ENCODE assay signal across 10 cellular contexts in the genomic region with DNA sequence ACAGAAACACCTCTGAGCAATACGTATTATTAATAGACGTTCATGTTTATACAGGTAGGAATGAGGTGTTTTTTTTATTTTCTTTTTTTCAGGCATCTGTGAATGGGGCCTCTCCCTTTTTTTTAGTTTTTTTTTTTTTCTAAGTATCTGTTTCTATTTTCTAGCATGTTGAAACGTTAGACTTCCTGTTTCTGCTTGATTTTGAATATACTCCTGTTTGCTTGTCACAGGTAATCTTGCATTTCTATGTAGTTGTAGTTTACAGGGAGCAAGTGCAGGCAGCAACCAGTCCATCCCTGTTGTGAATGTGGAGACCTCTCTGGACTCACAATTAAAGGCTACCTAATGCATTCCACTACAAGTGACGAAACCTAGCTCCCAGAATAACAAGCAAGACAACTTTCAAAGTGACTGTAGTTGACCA. TPM values are rescaled to one million over a fixed set of nuclear protein-coding genes. Genes with fewer than 3 reads are reported as not detected.
DNase-seq lines count a peak whose midpoint lies in the region; ATAC-seq, FAIRE-seq and TF ChIP-seq lines count a peak whose summit lies in the region.
"Had no signal": no experiment of that assay in that cellular context is flagged by ENCODE, and none has a peak within 500 bp of the region (broad histone marks: within the 10 kb centered on the region; RNA-seq: fewer than 3 reads in every experiment).

No MANE protein-coding gene starts in this region.

- H3K36me3 Mint-ChIP-seq in CD4-positive, alpha-beta memory T cell = peaks cover 11 to 30% of the 10 kb centered on the region in 2 donors

- no peak for FAIRE-seq in bronchial epithelial cell (lab: Jason Lieb, UNC)
- FAIRE-seq: astrocyte had no signal

- TF ChIP-seq CTCF in bronchial epithelial cell (IDR thresholded peaks at IDR 0.05; ENCODE audit: insufficient read depth, low read length, severe bottlenecking) = no peak
- no peak for TF ChIP-seq CTCF in left lung (IDR thresholded peaks at IDR 0.05)

- H3K36me3 ChIP-seq in CD4-positive, alpha-beta memory T cell (ENCODE audit: insufficient read depth, low read length) = no peaks in the 10 kb centered on the region
- H3K36me3 ChIP-seq in bronchial epithelial cell (ENCODE audit: control insufficient read depth, insufficient read depth, low read length) = peaks cover 2% of the 10 kb centered on the region
- no peaks in the 10 kb centered on the region for H3K36me3 ChIP-seq in left lung

- POLR2A ChIA-PET in CD4-positive, alpha-beta memory T cell (lab: Charles Lee; ENCODE audit: partially characterized antibody) = interaction anchor here (0.8 to 23.8 kb wide), 7 partner anchors 9 to 262 kb away, joined by 3 to 727 read pairs (median 204); a partner anchor contains a TSS

- H3K27me3 Mint-ChIP-seq in CD4-positive, alpha-beta memory T cell = no peaks in the 10 kb centered on the region

- H3K4me3 ChIP-seq in CD4-positive, alpha-beta memory T cell (ENCODE audit: low read length in 2 of 2) = peak overlapping the region; percentile 58 to 80
- H3K4me3 ChIP-seq in bronchial epithelial cell (ENCODE audit: low read depth, low read length) = peak overlapping the region; percentile 45
- no peak overlapping the region for H3K4me3 ChIP-seq in left lung

- peak overlapping the region; percentile 75 for H3K27ac ChIP-seq in CD4-positive, alpha-beta memory T cell (ENCODE audit: low read depth, low read length)
- peak overlapping the region in 1 of 2 donors; percentile 3 for H3K27ac ChIP-seq in left lung

- peak overlapping the region; percentile 82 to 97 (median 93) for H3K4me3 Mint-ChIP-seq in CD4-positive, alpha-beta memory T cell

- intact Hi-C loops in CD4-positive, alpha-beta memory T cell (cut with micrococcal nuclease) = loop anchor here (1.0 to 2.0 kb wide), 2 partner anchors 36 to 65 kb away; no protein-coding TSS in a partner anchor
- intact Hi-C loops in left lung (cut with DNase I) = no loop called here

- ATAC-seq in GM19324 (IDR thresholded peaks at IDR 0.05; ENCODE audit: low FRiP score, unreplicated experiment) = peak; percentile 37
- ATAC-seq in HG03196 (IDR thresholded peaks at IDR 0.05; ENCODE audit: unreplicated experiment) = peak; percentile 26
- no peak for ATAC-seq in left lung

- no peak for DNase-seq in CD4-positive, alpha-beta memory T cell
- DNase-seq in bronchial epithelial cell (ENCODE audit: low read depth) = peak; percentile 95
- DNase-seq in COLO829 (ENCODE audit: low spot score) = no peak
- DNase-seq in left lung = no peak
- DNase-seq in SW 1271 (lab: John Stamatoyannopoulos, UW) = no peak
- no peak for DNase-seq in SKM-1 (lab: John Stamatoyannopoulos, UW; ENCODE audit: unreplicated experiment)
- DNase-seq: DMS53 had no signal

- H3K9me3 ChIP-seq in CD4-positive, alpha-beta memory T cell (ENCODE audit: control insufficient read depth in 1 of 2, low read length in 2 of 2) = no peaks in the 10 kb centered on the region
- no peaks in the 10 kb centered on the region for H3K9me3 ChIP-seq in left lung

- H3K27ac Mint-ChIP-seq in CD4-positive, alpha-beta memory T cell = peak overlapping the region; percentile 91 to 98 (median 96)

- CTCF ChIA-PET in CD4-positive, alpha-beta memory T cell (lab: Charles Lee; ENCODE audit: partially characterized antibody) = interaction anchor here (1.3 to 12.3 kb wide), 7 partner anchors 9 to 78 kb away, joined by 3 to 149 read pairs (median 17); no protein-coding TSS in a partner anchor

- H3K4me1 ChIP-seq in CD4-positive, alpha-beta memory T cell (ENCODE audit: insufficient read depth, low read length) = peaks cover 93% of the 10 kb centered on the region
- peaks cover 0 to 66% of the 10 kb centered on the region in 2 donors for H3K4me1 ChIP-seq in left lung

- peaks cover 0 to 3% (median 0%) of the 10 kb centered on the region in 8 donors for H3K9me3 Mint-ChIP-seq in CD4-positive, alpha-beta memory T cell

- peaks cover 70 to 96% (median 79%) of the 10 kb centered on the region in 4 donors for H3K4me1 Mint-ChIP-seq in CD4-positive, alpha-beta memory T cell

- no peaks in the 10 kb centered on the region for H3K27me3 ChIP-seq in CD4-positive, alpha-beta memory T cell (ENCODE audit: insufficient read depth, low read length)
- H3K27me3 ChIP-seq in bronchial epithelial cell (ENCODE audit: control insufficient read depth, insufficient read depth, low read length) (no peaks in the 10 kb centered on the region), left lung (no peaks in the 10 kb centered on the region)

RNA-seq across cellular contexts. Expression of a gene that starts 22.8 kb away (rescaled TPM):
- 100 to 1,000 TPM; 167 to 176 TPM for total RNA-seq in CD4-positive, alpha-beta memory T cell
- polyA plus RNA-seq in CD4-positive, alpha-beta memory T cell = 100 to 1,000 TPM; 277 to 423 TPM
- total RNA-seq in bronchial epithelial cell (51.9 and 57.1 TPM in 2 replicates), left lung (10 to 100 TPM; 15.6 to 30.1 TPM)

Comparison
In these comparisons a context has a peak if more than half of its experiments do, and no peak if none do; other contexts are left out.
1. H3K4me3 ChIP-seq: peak in CD4-positive, alpha-beta memory T cell (2 of 2) and bronchial epithelial cell (single experiment); none in left lung (0 of 2).